ENCODE assay signal across 27 cellular contexts in genomic region chr7:34062341-34062740, GRCh38.
"Had no signal": no experiment of that assay in that cellular context is flagged by ENCODE, and none has a peak within 500 bp of the region (broad histone marks: within the 10 kb centered on the region; RNA-seq: fewer than 3 reads in every experiment).

No MANE protein-coding gene starts in this region.

- H3K4me3 Mint-ChIP-seq: activated CD4-positive, alpha-beta T cell treated with anti-CD3 and anti-CD28 coated beads for 36 hours; activated CD8-positive, alpha-beta T cell treated with anti-CD3 and anti-CD28 coated beads for 36 hours; activated naive CD8-positive, alpha-beta T cell treated with anti-CD3 and anti-CD28 coated beads, Interleukin-2, amount 10 ng/mL, durations not matched to agents 7 days and 5 days; central memory CD8-positive, alpha-beta T cell had no signal

- H3K4me3 ChIP-seq: adrenal gland, SJCRH30 had no signal

- H3K27me3 ChIP-seq: adrenal gland, SJCRH30 had no signal

- FAIRE-seq: bronchial epithelial cell had no signal

- ATAC-seq: activated CD4-positive, alpha-beta T cell treated with anti-CD3 and anti-CD28 coated beads for 36 hours; activated CD8-positive, alpha-beta T cell treated with anti-CD3 and anti-CD28 coated beads for 36 hours; Panc1 had no signal

- DNase-seq: activated CD4-positive, alpha-beta T cell treated with anti-CD3 and anti-CD28 coated beads for 36 hours; activated CD8-positive, alpha-beta memory T cell treated with anti-CD3 and anti-CD28 coated beads, Interleukin-2, amount 50 U/mL, for 4 hours; activated CD8-positive, alpha-beta T cell treated with anti-CD3 and anti-CD28 coated beads for 36 hours; activated naive CD4-positive, alpha-beta T cell treated with anti-CD3 and anti-CD28 coated beads, Interleukin-2, amount 50 U/mL, for 16 hours; activated naive CD8-positive, alpha-beta T cell treated with anti-CD3 and anti-CD28 coated beads, Interleukin-2, amount 10 ng/mL, durations not matched to agents 7 days and 5 days; adrenal gland; anterior cingulate cortex; NCI-H1048; NCI-H146; NCI-H187 treated with DMSO at 0.1 percent for 48 hours; NCI-H2081 treated with DMSO at 0.1 percent for 48 hours; NCI-H2171; NCI-H2227 treated with DMSO at 0.1 percent for 48 hours; NCI-H446 treated with DMSO at 0.1 percent for 48 hours; NCI-H526; NCI-H774; NK-92 treated with Interleukin-12 subunit alpha and Interleukin-12 subunit beta, amount 100 ng/mL, for 24 hours; OCI-M1; Right ventricle myocardium superior; RPMI8226; SJCRH30; SK-N-SH; T-helper 1 cell; WERI-Rb-1 had no signal

- H3K9me3 Mint-ChIP-seq: activated CD8-positive, alpha-beta T cell treated with anti-CD3 and anti-CD28 coated beads for 36 hours; activated naive CD8-positive, alpha-beta T cell treated with anti-CD3 and anti-CD28 coated beads, Interleukin-2, amount 10 ng/mL, durations not matched to agents 7 days and 5 days; central memory CD8-positive, alpha-beta T cell had no signal

- H3K27ac Mint-ChIP-seq: activated CD4-positive, alpha-beta T cell treated with anti-CD3 and anti-CD28 coated beads for 36 hours; activated CD8-positive, alpha-beta T cell treated with anti-CD3 and anti-CD28 coated beads for 36 hours; activated naive CD8-positive, alpha-beta T cell treated with anti-CD3 and anti-CD28 coated beads, Interleukin-2, amount 10 ng/mL, durations not matched to agents 7 days and 5 days had no signal

- H3K27me3 Mint-ChIP-seq: activated CD8-positive, alpha-beta T cell treated with anti-CD3 and anti-CD28 coated beads for 36 hours; activated naive CD8-positive, alpha-beta T cell treated with anti-CD3 and anti-CD28 coated beads, Interleukin-2, amount 10 ng/mL, durations not matched to agents 7 days and 5 days; central memory CD8-positive, alpha-beta T cell had no signal

- H3K9me3 ChIP-seq: adrenal gland, SJCRH30, SK-N-SH had no signal

- H3K4me1 ChIP-seq: adrenal gland had no signal

- H3K27ac ChIP-seq: adrenal gland, SJCRH30, WERI-Rb-1 had no signal

- H3K36me3 ChIP-seq: adrenal gland, SJCRH30, WERI-Rb-1 had no signal

- H3K9me2 ChIP-seq: SK-N-SH had no signal

- H3K4me1 Mint-ChIP-seq: activated CD4-positive, alpha-beta T cell treated with anti-CD3 and anti-CD28 coated beads for 36 hours; activated naive CD8-positive, alpha-beta T cell treated with anti-CD3 and anti-CD28 coated beads, Interleukin-2, amount 10 ng/mL, durations not matched to agents 7 days and 5 days; central memory CD8-positive, alpha-beta T cell had no signal

- H3K36me3 Mint-ChIP-seq: activated naive CD8-positive, alpha-beta T cell treated with anti-CD3 and anti-CD28 coated beads, Interleukin-2, amount 10 ng/mL, durations not matched to agents 7 days and 5 days had no signal
